Comparison of ENCODE assay signal across 19 cellular contexts in genomic region chr12:96045566-96045965, GRCh38. TPM values are rescaled to one million over a fixed set of nuclear protein-coding genes. Genes with fewer than 3 reads are reported as not detected.
DNase-seq lines count a peak whose midpoint lies in the region; ATAC-seq and TF ChIP-seq lines count a peak whose summit lies in the region.
"Had no signal": no experiment of that assay in that cellular context is flagged by ENCODE, and none has a peak within 500 bp of the region (broad histone marks: within the 10 kb centered on the region; RNA-seq: fewer than 3 reads in every experiment).

No MANE protein-coding gene starts in this region.

- H2AK5ac ChIP-seq in IMR-90 (ENCODE audit: low read depth, low read length): peak overlapping the region; percentile 56

- dilution Hi-C loops in IMR-90 (cut with HindIII; ENCODE audit: low sequenced_read_pairs, unreplicated experiment): no loop called here

- no peak overlapping the region for H3K23ac ChIP-seq in IMR-90 (ENCODE audit: low read depth, low read length)

- no peak overlapping the region for H3K18ac ChIP-seq in IMR-90 (ENCODE audit: low read depth, low read length)

- TF ChIP-seq RAD21 in IMR-90 (IDR thresholded peaks at IDR 0.05; ENCODE audit: low read length): no peak

- H3K4me2 ChIP-seq in IMR-90 (ENCODE audit: low read depth, low read length) (no peak overlapping the region), GM23338 (no peak overlapping the region)

- DNase-seq in activated CD4-positive, alpha-beta T cell treated with anti-CD3 and anti-CD28 coated beads for 36 hours: peak; percentile 18
- no peak for DNase-seq in activated CD4-positive, alpha-beta T cell treated with anti-CD3 and anti-CD28 coated beads, Interleukin-2, amount 50 U/mL, for 4 hours
- DNase-seq in IMR-90 (no peak), left kidney (ENCODE audit: low read depth, low spot score) (peak; percentile 9), midbrain (lab: John Stamatoyannopoulos, UW) (no peak), GM23338 (ENCODE audit: low spot score) (no peak)
- no peak for DNase-seq in stimulated activated effector memory CD8-positive, alpha-beta T cell treated with anti-CD3 and anti-CD28 coated beads, Interleukin-12 subunit alpha, Interleukin-12 subunit beta, amount 100 ng/mL, for 72 hours (ENCODE audit: low spot score in 2 of 2)
- DNase-seq: activated CD8-positive, alpha-beta memory T cell treated with anti-CD3 and anti-CD28 coated beads for 24 hours; activated naive CD4-positive, alpha-beta T cell treated with Interleukin-2 at 50 U/mL for 16 hours; brain microvascular endothelial cell; dorsolateral prefrontal cortex; heart left ventricle; NCI-H2029 treated with DMSO at 0.1 percent for 48 hours; NCI-H526 treated with DMSO at 0.1 percent for 48 hours had no signal

- no peaks in the 10 kb centered on the region; a peak in 1 of 4 replicates for H3K79me1 ChIP-seq in IMR-90 (ENCODE audit: low read depth in 1 of 2, low read length in 2 of 2)

- H3K4me3 ChIP-seq in IMR-90 (ENCODE audit: insufficient read depth, low read depth, low read length) (no peak overlapping the region), GM23338 (no peak overlapping the region)
- H3K4me3 ChIP-seq: dorsolateral prefrontal cortex, esophagus muscularis mucosa, heart left ventricle, Peyer's patch had no signal

- no peaks in the 10 kb centered on the region for H3K27me3 Mint-ChIP-seq in activated CD4-positive, alpha-beta T cell treated with anti-CD3 and anti-CD28 coated beads for 36 hours
- H3K27me3 Mint-ChIP-seq in GM23338 (ENCODE audit: insufficient read depth, low read depth, poor library complexity): peaks cover 2% of the 10 kb centered on the region

- no peak overlapping the region for H2AK9ac ChIP-seq in IMR-90 (replicated peaks; ENCODE audit: low read depth, low read length, poor library complexity)

- H3K56ac ChIP-seq in IMR-90 (ENCODE audit: extremely low read depth, insufficient read depth, low read length): no peak overlapping the region

- H3K4ac ChIP-seq in IMR-90 (ENCODE audit: low read depth, low read length): peak overlapping the region; percentile 37; the same call in 1 of the 2 replicates

- H3K4me1 ChIP-seq in IMR-90 (ENCODE audit: control insufficient read depth, insufficient read depth, low read length): peaks cover 7% of the 10 kb centered on the region
- H3K4me1 ChIP-seq in GM23338 (ENCODE audit: insufficient read depth): no peaks in the 10 kb centered on the region

- H4K5ac ChIP-seq in IMR-90 (ENCODE audit: low read depth, low read length): no peak overlapping the region

- no peak overlapping the region; the same call in 1 of the 2 replicates for H2BK120ac ChIP-seq in IMR-90 (ENCODE audit: low read depth, low read length)

- H2BK15ac ChIP-seq in IMR-90 (ENCODE audit: low read depth, low read length): no peak overlapping the region

- no peaks in the 10 kb centered on the region for H3K36me3 ChIP-seq in IMR-90 (ENCODE audit: control insufficient read depth, insufficient read depth, low read length)
- no peaks in the 10 kb centered on the region for H3K36me3 ChIP-seq in GM23338 (ENCODE audit: insufficient read depth)
- H3K36me3 ChIP-seq: brain microvascular endothelial cell, esophagus muscularis mucosa, heart left ventricle, Peyer's patch had no signal

- H3K9ac ChIP-seq in IMR-90 (ENCODE audit: low read depth, low read length): no peak overlapping the region

- in situ Hi-C loops in IMR-90 (cut with MboI; ENCODE audit: low sequenced_read_pairs): no loop called here

- intact Hi-C loops in activated CD4-positive, alpha-beta T cell treated with anti-CD3 and anti-CD28 coated beads for 36 hours (cut with DNase I, micrococcal nuclease): loop anchor here (5.0 kb wide), 3 partner anchors 167 to 472 kb away; no protein-coding TSS in a partner anchor
- intact Hi-C loops in IMR-90 (cut with micrococcal nuclease): no loop called here

- no peaks in the 10 kb centered on the region for H3K9me2 ChIP-seq in GM23338 (ENCODE audit: insufficient read depth)

- no peak overlapping the region for H2BK5ac ChIP-seq in IMR-90 (ENCODE audit: low read depth, low read length, poor library complexity, severe bottlenecking)

- H4K20me1 ChIP-seq in IMR-90 (ENCODE audit: insufficient read depth, low read length) (no peaks in the 10 kb centered on the region), GM23338 (replicated peaks; ENCODE audit: insufficient read depth) (no peaks in the 10 kb centered on the region)

- H3K9me3 Mint-ChIP-seq in activated CD4-positive, alpha-beta T cell treated with anti-CD3 and anti-CD28 coated beads for 36 hours (ENCODE audit: low read depth): peaks cover 3% of the 10 kb centered on the region
- H3K9me3 Mint-ChIP-seq in stimulated activated effector memory CD8-positive, alpha-beta T cell treated with anti-CD3 and anti-CD28 coated beads, Interleukin-12 subunit alpha, Interleukin-12 subunit beta, amount 100 ng/mL, for 72 hours: peaks cover 5% of the 10 kb centered on the region
- no peaks in the 10 kb centered on the region; the same call in 2 of the 3 replicates for H3K9me3 Mint-ChIP-seq in GM23338

- H3K27ac Mint-ChIP-seq in activated CD4-positive, alpha-beta T cell treated with anti-CD3 and anti-CD28 coated beads for 36 hours: peak overlapping the region; percentile 92
- H3K27ac Mint-ChIP-seq in stimulated activated effector memory CD8-positive, alpha-beta T cell treated with anti-CD3 and anti-CD28 coated beads, Interleukin-12 subunit alpha, Interleukin-12 subunit beta, amount 100 ng/mL, for 72 hours: peak overlapping the region; percentile 69
- no peak overlapping the region for H3K27ac Mint-ChIP-seq in GM23338
- H3K27ac Mint-ChIP-seq: progenitor cell of endocrine pancreas had no signal

- H3K27ac ChIP-seq in IMR-90 (ENCODE audit: insufficient read depth, low read length): no peak overlapping the region
- no peak overlapping the region for H3K27ac ChIP-seq in GM23338 (ENCODE audit: low read depth)
- H3K27ac ChIP-seq: 22Rv1, brain microvascular endothelial cell, dorsolateral prefrontal cortex, esophagus muscularis mucosa had no signal

- no peak for ATAC-seq in activated CD4-positive, alpha-beta T cell treated with anti-CD3 and anti-CD28 coated beads for 36 hours
- ATAC-seq in IMR-90 (ENCODE audit: low read depth): no peak
- ATAC-seq in stimulated activated effector memory CD8-positive, alpha-beta T cell treated with anti-CD3 and anti-CD28 coated beads, Interleukin-12 subunit alpha, Interleukin-12 subunit beta, amount 100 ng/mL, for 72 hours: no peak
- no peak for ATAC-seq in HG02571 (IDR thresholded peaks at IDR 0.05; ENCODE audit: unreplicated experiment)
- ATAC-seq in GM23338: no peak

- H3K4me3 Mint-ChIP-seq in activated CD4-positive, alpha-beta T cell treated with anti-CD3 and anti-CD28 coated beads for 36 hours: no peak overlapping the region
- no peak overlapping the region for H3K4me3 Mint-ChIP-seq in stimulated activated effector memory CD8-positive, alpha-beta T cell treated with anti-CD3 and anti-CD28 coated beads, Interleukin-12 subunit alpha, Interleukin-12 subunit beta, amount 100 ng/mL, for 72 hours
- H3K4me3 Mint-ChIP-seq in GM23338: no peak overlapping the region

- H3K9me3 ChIP-seq in IMR-90 (ENCODE audit: control insufficient read depth, insufficient read depth, low read length): no peaks in the 10 kb centered on the region
- H3K9me3 ChIP-seq: esophagus muscularis mucosa, heart left ventricle, Peyer's patch had no signal

- BruUV-seq in IMR-90 (replicated peaks; lab: Mats Ljungman, UMichigan): no TSS peak

- H3K4me1 Mint-ChIP-seq in activated CD4-positive, alpha-beta T cell treated with anti-CD3 and anti-CD28 coated beads for 36 hours: peaks cover 58% of the 10 kb centered on the region
- peaks cover 41% of the 10 kb centered on the region for H3K4me1 Mint-ChIP-seq in stimulated activated effector memory CD8-positive, alpha-beta T cell treated with anti-CD3 and anti-CD28 coated beads, Interleukin-12 subunit alpha, Interleukin-12 subunit beta, amount 100 ng/mL, for 72 hours
- peaks cover 5% of the 10 kb centered on the region; the same call in 2 of the 3 replicates for H3K4me1 Mint-ChIP-seq in GM23338

- no peaks in the 10 kb centered on the region for H3K36me3 Mint-ChIP-seq in activated CD4-positive, alpha-beta T cell treated with anti-CD3 and anti-CD28 coated beads for 36 hours (ENCODE audit: low read depth)
- H3K36me3 Mint-ChIP-seq in stimulated activated effector memory CD8-positive, alpha-beta T cell treated with anti-CD3 and anti-CD28 coated beads, Interleukin-12 subunit alpha, Interleukin-12 subunit beta, amount 100 ng/mL, for 72 hours: no peaks in the 10 kb centered on the region
- H3K36me3 Mint-ChIP-seq in GM23338 (ENCODE audit: low read depth): no peaks in the 10 kb centered on the region

- POLR2A ChIA-PET in activated CD4-positive, alpha-beta T cell treated with anti-CD3 and anti-CD28 coated beads for 36 hours (lab: Charles Lee): no interaction called here
- POLR2A ChIA-PET in IMR-90 (lab: Charles Lee; ENCODE audit: unreplicated experiment): no interaction called here

- H3F3A ChIP-seq in GM23338 (replicated peaks; ENCODE audit: low read depth): no peaks in the 10 kb centered on the region

- TF ChIP-seq POLR2A in IMR-90 (IDR thresholded peaks at IDR 0.05; ENCODE audit: low read depth, low read length): no peak

- H4K91ac ChIP-seq in IMR-90 (ENCODE audit: insufficient read depth, low read depth, low read length): no peak overlapping the region

- no peaks in the 10 kb centered on the region for H3K27me3 ChIP-seq in IMR-90 (ENCODE audit: control insufficient read depth, insufficient read depth, low read length)
- H3K27me3 ChIP-seq in GM23338 (ENCODE audit: insufficient read depth): no peaks in the 10 kb centered on the region
- H3K27me3 ChIP-seq: brain microvascular endothelial cell, dorsolateral prefrontal cortex, esophagus muscularis mucosa, heart left ventricle, Peyer's patch had no signal

- CTCF ChIA-PET in activated CD4-positive, alpha-beta T cell treated with anti-CD3 and anti-CD28 coated beads for 36 hours (lab: Charles Lee): no interaction called here
- CTCF ChIA-PET in IMR-90 (lab: Yijun Ruan, JAX): no interaction called here

- no peak overlapping the region for H4K8ac ChIP-seq in IMR-90 (ENCODE audit: low read depth in 2 of 2, low read length in 2 of 2)

- H3K9me1 ChIP-seq in IMR-90 (ENCODE audit: insufficient read depth, low read length): peaks cover 14% of the 10 kb centered on the region

- no peaks in the 10 kb centered on the region for H3K79me2 ChIP-seq in GM23338 (replicated peaks; ENCODE audit: insufficient read depth)

- H3K14ac ChIP-seq in IMR-90 (replicated peaks; ENCODE audit: low read depth, low read length): no peak overlapping the region

- no peak overlapping the region for H2BK20ac ChIP-seq in IMR-90 (ENCODE audit: low read depth, low read length)

- WGBS in IMR-90 (ENCODE audit: extremely low coverage in 2 of 2, insufficient read length in 1 of 2), 2 experiments: 97% methylated on average over 4 of the region's 7 CpGs; no CpG with 5 or more reads in 1 of the 2 experiments

- TF ChIP-seq CTCF in IMR-90 (conservative IDR thresholded peaks at IDR 0.05; ENCODE audit: low read depth, low read length) (no peak), GM23338 (conservative IDR thresholded peaks at IDR 0.05; ENCODE audit: low read depth in 2 of 2) (no peak)

- H2AFZ ChIP-seq in IMR-90 (replicated peaks; ENCODE audit: low read length, poor library complexity) (no peak overlapping the region), GM23338 (no peak overlapping the region)

RNA-seq across cellular contexts. Expression of gene LTA4H, which starts 10.2 kb away (rescaled TPM):
- 100 to 1,000 TPM; 138 to 147 TPM for total RNA-seq in activated CD4-positive, alpha-beta T cell treated with anti-CD3 and anti-CD28 coated beads for 36 hours
- total RNA-seq in IMR-90 (2012; rRNA removed): 41.0 and 76.7 TPM in 2 replicates
- polyA plus RNA-seq in IMR-90 (2012; rRNA removed) (37.9 and 43.3 TPM in 2 replicates), GM23338 (2016; fragmentation: Nextera tagmentation; extraction: Ambion mirVana) (74.1 and 84.4 TPM in 2 replicates)
- polyA plus RNA-seq in IMR-90 (2012; cell fraction: cytosol; rRNA removed): 11.4 and 13.1 TPM in 2 replicates
- 11.4 and 73.3 TPM in 2 replicates for polyA plus RNA-seq in IMR-90 (2012; cell fraction: nucleus; rRNA removed; ENCODE audit: low replicate concordance)
- 173 and 189 TPM in 2 replicates for total RNA-seq in GM23338 (2014; rRNA removed; shearing (Covaris generic))

RNA-seq across cellular contexts. Expression of gene HAL, which starts 49.4 kb away (rescaled TPM):
- total RNA-seq in activated CD4-positive, alpha-beta T cell treated with anti-CD3 and anti-CD28 coated beads for 36 hours: under 1 TPM; 0.25 to 0.40 TPM
- under 0.01 and 0.56 TPM in 2 replicates for total RNA-seq in IMR-90 (2012; rRNA removed)
- polyA plus RNA-seq in IMR-90 (2012; rRNA removed) (0.02 TPM in 1 of 2 replicates, not detected in the other), GM23338 (2016; fragmentation: Nextera tagmentation; extraction: Ambion mirVana) (0.24 TPM in 1 of 2 replicates, not detected in the other)
- polyA plus RNA-seq in IMR-90 (2012; cell fraction: cytosol; rRNA removed): not detected in 2 replicates
- 0.15 and 0.99 TPM in 2 replicates for polyA plus RNA-seq in IMR-90 (2012; cell fraction: nucleus; rRNA removed; ENCODE audit: low replicate concordance)
- 0.17 TPM in 1 of 2 replicates, not detected in the other for total RNA-seq in GM23338 (2014; rRNA removed; shearing (Covaris generic))

Comparison
In these comparisons a context has a peak if more than half of its experiments do, and no peak if none do; other contexts are left out.
1. DNase-seq: peak in activated CD4-positive, alpha-beta T cell treated with anti-CD3 and anti-CD28 coated beads for 36 hours (single experiment) and left kidney (single experiment); none in activated CD4-positive, alpha-beta T cell treated with anti-CD3 and anti-CD28 coated beads, Interleukin-2, amount 50 U/mL, for 4 hours (0 of 2), IMR-90 (single experiment), stimulated activated effector memory CD8-positive, alpha-beta T cell treated with anti-CD3 and anti-CD28 coated beads, Interleukin-12 subunit alpha, Interleukin-12 subunit beta, amount 100 ng/mL, for 72 hours (0 of 2), midbrain (single experiment) and GM23338 (single experiment).